ENCODE assay signal across 1 cellular context in the genomic region with DNA sequence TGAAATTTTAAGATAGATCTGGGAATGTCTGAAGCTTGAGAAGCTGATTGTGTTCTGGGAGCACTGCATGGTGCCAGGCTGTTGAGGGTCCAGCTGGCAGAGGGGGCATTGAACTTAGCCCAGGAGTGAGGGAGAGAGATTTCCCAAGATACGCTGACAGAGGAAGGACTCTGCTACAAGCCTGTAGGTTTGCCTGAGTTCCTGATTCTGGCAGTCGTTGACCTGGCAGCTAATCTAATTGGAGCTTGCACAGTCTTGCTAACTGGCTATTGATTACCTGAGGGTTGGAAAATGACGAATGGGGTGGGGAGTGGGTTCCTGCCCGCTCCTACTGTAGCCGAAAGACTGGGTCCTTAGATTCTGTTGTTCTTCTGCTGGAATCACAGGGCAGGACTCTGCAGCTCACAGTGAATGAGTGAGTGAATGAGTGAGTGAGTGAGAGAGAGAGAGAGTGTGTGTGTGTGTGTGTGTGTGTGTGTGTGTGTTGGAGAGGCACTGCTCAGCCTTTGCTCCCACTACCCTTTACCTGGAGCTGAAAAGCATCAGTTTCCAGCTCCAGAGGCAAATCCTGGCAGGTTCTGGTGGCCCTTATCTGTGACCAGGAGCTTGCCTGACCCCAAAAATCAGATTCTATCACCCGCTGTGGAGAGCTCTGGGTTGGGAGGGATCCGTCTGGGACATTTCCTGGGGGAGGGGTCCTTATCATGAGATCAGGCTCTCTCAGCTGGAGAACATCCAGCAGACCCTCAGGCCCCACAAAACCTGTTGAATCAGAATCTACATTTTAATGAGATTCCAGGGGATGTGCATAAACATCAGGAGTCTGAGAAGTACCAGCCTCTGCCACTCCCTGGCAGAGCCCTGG.
TF ChIP-seq lines count a peak whose summit lies in the region.

No MANE protein-coding gene starts in this region.

TF ChIP-seq in HepG2, 621 proteins besides CTCF, POLR2A, EP300 and RAD21:
- TF ChIP-seq NRL (CRISPR knock-in tag; IDR thresholded peaks at IDR 0.05; ENCODE audit: borderline replicate concordance) (no peak), TMF1 (CRISPR knock-in tag; IDR thresholded peaks at IDR 0.05; ENCODE audit: low read depth) (no peak), SMAD1 (CRISPR knock-in tag; IDR thresholded peaks at IDR 0.05; ENCODE audit: borderline replicate concordance, low read depth) (0 out of 2 replicates have a peak, but pooled peaks have one; percentile 1), JARID2 (CRISPR knock-in tag; IDR thresholded peaks at IDR 0.05; ENCODE audit: insufficient replicate concordance) (no peak), GPBP1L1 (CRISPR knock-in tag; IDR thresholded peaks at IDR 0.05) (no peak)
- TF ChIP-seq, protein P1, sequence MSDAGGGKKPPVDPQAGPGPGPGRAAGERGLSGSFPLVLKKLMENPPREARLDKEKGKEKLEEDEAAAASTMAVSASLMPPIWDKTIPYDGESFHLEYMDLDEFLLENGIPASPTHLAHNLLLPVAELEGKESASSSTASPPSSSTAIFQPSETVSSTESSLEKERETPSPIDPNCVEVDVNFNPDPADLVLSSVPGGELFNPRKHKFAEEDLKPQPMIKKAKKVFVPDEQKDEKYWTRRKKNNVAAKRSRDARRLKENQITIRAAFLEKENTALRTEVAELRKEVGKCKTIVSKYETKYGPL (CRISPR knock-in tag; IDR thresholded peaks at IDR 0.05), result no peak
